In genomic region chr15:94845391-94845718, GRCh38 we compare ENCODE assay signal across 9 cellular contexts.
DNase-seq lines count a peak whose midpoint lies in the region; ATAC-seq, FAIRE-seq and TF ChIP-seq lines count a peak whose summit lies in the region.
"Had no signal": no experiment of that assay in that cellular context is flagged by ENCODE, and none has a peak within 500 bp of the region (broad histone marks: within the 10 kb centered on the region; RNA-seq: fewer than 3 reads in every experiment).

No MANE protein-coding gene starts in this region.

- DNase-seq in DMS114 treated with DMSO at 0.1 percent for 48 hours (lab: John Stamatoyannopoulos, UW; ENCODE audit: unreplicated experiment) (peak; percentile 44), astrocyte of the spinal cord (ENCODE audit: low read depth, low spot score) (no peak), keratinocyte (ENCODE audit: low read depth, low spot score) (no peak), skeletal muscle cell (ENCODE audit: low read depth) (no peak), D721Med (ENCODE audit: insufficient read length, low spot score) (no peak), kidney glomerular epithelial cell (lab: John Stamatoyannopoulos, UW) (no peak), SW 1271 (lab: John Stamatoyannopoulos, UW) (no peak)
- DNase-seq: NCI-H748 treated with DMSO at 0.1 percent for 48 hours had no signal

- dilution Hi-C loops in keratinocyte (cut with MboI; ENCODE audit: extremely low pct_ligation_motif_present, low sequenced_read_pairs): no loop called here

- no peak overlapping the region for H3K27ac ChIP-seq in keratinocyte (ENCODE audit: control insufficient read depth, insufficient read depth, low read length)

- H3K4me1 ChIP-seq in keratinocyte (ENCODE audit: control insufficient read depth, extremely low read depth, insufficient read depth, low read length): peaks cover 6% of the 10 kb centered on the region

- H3K36me3 ChIP-seq in keratinocyte (ENCODE audit: control insufficient read depth in 2 of 2, extremely low read depth in 1 of 2, insufficient read depth in 2 of 2, low read length in 2 of 2): no peaks in the 10 kb centered on the region

- H3K27me3 ChIP-seq in keratinocyte (ENCODE audit: control insufficient read depth, extremely low read depth, insufficient read depth, low read length): no peaks in the 10 kb centered on the region

- in situ Hi-C loops in astrocyte of the spinal cord (cut with HindIII; ENCODE audit: low sequenced_read_pairs): no loop called here

- no peak for ATAC-seq in GM19467 (IDR thresholded peaks at IDR 0.05; ENCODE audit: unreplicated experiment)

- no peaks in the 10 kb centered on the region for H3K9me1 ChIP-seq in keratinocyte (ENCODE audit: control insufficient read depth, extremely low read depth, insufficient read depth, low read length)

- peak overlapping the region; percentile 26 for H3K4me3 ChIP-seq in astrocyte of the spinal cord (ENCODE audit: low read depth, low read length)
- no peak overlapping the region for H3K4me3 ChIP-seq in keratinocyte (ENCODE audit: control insufficient read depth in 2 of 3, extremely low read depth in 1 of 3, insufficient read depth in 2 of 3, low read depth in 1 of 3, low read length in 3 of 3)
- peak overlapping the region; percentile 32 for H3K4me3 ChIP-seq in skeletal muscle cell (ENCODE audit: low read depth, low read length)

- peak overlapping the region; percentile 28 for H3K9ac ChIP-seq in keratinocyte (ENCODE audit: control insufficient read depth, extremely low read depth, insufficient read depth, low read length)

- TF ChIP-seq CTCF in astrocyte of the spinal cord (IDR thresholded peaks at IDR 0.05; ENCODE audit: low read depth, low read length) (no peak), keratinocyte (optimal IDR thresholded peaks at IDR 0.05 in 1 of 3, IDR thresholded peaks at IDR 0.05 in 1 of 3, conservative IDR thresholded peaks at IDR 0.05 in 1 of 3; ENCODE audit: extremely low read depth in 1 of 3, insufficient read depth in 2 of 3, low read length in 3 of 3) (no peak), D721Med (IDR thresholded peaks at IDR 0.05; ENCODE audit: insufficient read depth, missing control alignments) (no peak)

- FAIRE-seq in keratinocyte (lab: Jason Lieb, UNC) (no peak), D721Med (lab: Jason Lieb, UNC) (no peak)

- H2AFZ ChIP-seq in keratinocyte (ENCODE audit: control insufficient read depth, low read length): peak overlapping the region; percentile 26

- H3K79me2 ChIP-seq in keratinocyte (ENCODE audit: control insufficient read depth, insufficient read depth, low read length): no peaks in the 10 kb centered on the region

- H4K20me1 ChIP-seq in keratinocyte (ENCODE audit: control insufficient read depth, extremely low read depth, insufficient read depth, low read length): no peaks in the 10 kb centered on the region

- H3K4me2 ChIP-seq in keratinocyte (ENCODE audit: control insufficient read depth, extremely low read depth, insufficient read depth, low read depth, low read length): peak overlapping the region; percentile 60

- no peaks in the 10 kb centered on the region for H3K9me3 ChIP-seq in keratinocyte (ENCODE audit: control insufficient read depth, low read depth, low read length)

Comparison
In these comparisons a context has a peak if more than half of its experiments do, and no peak if none do; other contexts are left out.
1. H3K4me3 ChIP-seq: peak in astrocyte of the spinal cord (single experiment) and skeletal muscle cell (single experiment); none in keratinocyte (0 of 3).